In genomic region chr6:168439791-168440491, GRCh38 we compare ENCODE assay signal across 22 cellular contexts. TPM values are rescaled to one million over a fixed set of nuclear protein-coding genes. Genes with fewer than 3 reads are reported as not detected.
DNase-seq lines count a peak whose midpoint lies in the region; ATAC-seq, FAIRE-seq and TF ChIP-seq lines count a peak whose summit lies in the region.
"Had no signal": no experiment of that assay in that cellular context is flagged by ENCODE, and none has a peak within 500 bp of the region (broad histone marks: within the 10 kb centered on the region; RNA-seq: fewer than 3 reads in every experiment).

No MANE protein-coding gene starts in this region.

- no peaks in the 10 kb centered on the region for H3K9me3 ChIP-seq in HUES48 (ENCODE audit: control insufficient read depth, insufficient read depth, low read length)
- no peaks in the 10 kb centered on the region for H3K9me3 ChIP-seq in thoracic aorta
- H3K9me3 ChIP-seq: right lobe of liver had no signal

- H3K27me3 Mint-ChIP-seq in endothelial cell (ENCODE audit: unreplicated experiment) (peaks cover 18% of the 10 kb centered on the region), nephron progenitor cell (ENCODE audit: low read depth, poor library complexity) (peaks cover 91% of the 10 kb centered on the region)
- peaks cover 41% of the 10 kb centered on the region for H3K27me3 Mint-ChIP-seq in activated CD8-positive, alpha-beta T cell treated with anti-CD3 and anti-CD28 coated beads, Interleukin-2, amount 10 ng/mL, durations not matched to agents 7 days and 5 days (ENCODE audit: low read depth)

- no peak overlapping the region for H3K27ac Mint-ChIP-seq in endothelial cell (ENCODE audit: unreplicated experiment)
- no peak overlapping the region for H3K27ac Mint-ChIP-seq in nephron progenitor cell
- H3K27ac Mint-ChIP-seq in activated CD8-positive, alpha-beta T cell treated with anti-CD3 and anti-CD28 coated beads, Interleukin-2, amount 10 ng/mL, durations not matched to agents 7 days and 5 days = no peak overlapping the region
- H3K27ac Mint-ChIP-seq: activated naive CD8-positive, alpha-beta T cell treated with anti-CD3 and anti-CD28 coated beads for 36 hours; activated T-helper 17 cell treated with anti-CD3 and anti-CD28 coated beads, Interleukin-2, amount 50 U/mL, for 72 hours; CD4-positive, alpha-beta T cell; stimulated activated naive CD8-positive, alpha-beta T cell treated with anti-CD3 and anti-CD28 coated beads, Interleukin-15, amount 100 ng/mL, for 72 hours had no signal

- H3K9ac ChIP-seq in HUES48 (ENCODE audit: low read depth, low read length) = no peak overlapping the region

- CTCF ChIA-PET in activated CD8-positive, alpha-beta T cell treated with anti-CD3 and anti-CD28 coated beads, Interleukin-2, amount 10 ng/mL, durations not matched to agents 7 days and 5 days (lab: Charles Lee) = no interaction called here

- POLR2A ChIA-PET in activated CD8-positive, alpha-beta T cell treated with anti-CD3 and anti-CD28 coated beads, Interleukin-2, amount 10 ng/mL, durations not matched to agents 7 days and 5 days (lab: Charles Lee) = no interaction called here

- peak overlapping the region; percentile 65 for H3K4me3 Mint-ChIP-seq in endothelial cell (ENCODE audit: unreplicated experiment)
- peak overlapping the region; percentile 78 for H3K4me3 Mint-ChIP-seq in nephron progenitor cell
- no peak overlapping the region for H3K4me3 Mint-ChIP-seq in activated CD8-positive, alpha-beta T cell treated with anti-CD3 and anti-CD28 coated beads, Interleukin-2, amount 10 ng/mL, durations not matched to agents 7 days and 5 days
- H3K4me3 Mint-ChIP-seq: activated naive CD8-positive, alpha-beta T cell treated with anti-CD3 and anti-CD28 coated beads for 36 hours; activated T-helper 17 cell treated with anti-CD3 and anti-CD28 coated beads, Interleukin-2, amount 50 U/mL, for 72 hours; CD4-positive, alpha-beta T cell; stimulated activated naive CD8-positive, alpha-beta T cell treated with anti-CD3 and anti-CD28 coated beads, Interleukin-15, amount 100 ng/mL, for 72 hours had no signal

- FAIRE-seq in urothelium cell line (lab: Jason Lieb, UNC) = no peak

- DNase-seq in endothelial cell (ENCODE audit: low spot score) (no peak), nephron progenitor cell (no peak), thoracic aorta (ENCODE audit: low spot score) (no peak), NCI-H2107 (lab: John Stamatoyannopoulos, UW) (no peak), urothelium cell line (ENCODE audit: low spot score) (no peak)
- no peak for DNase-seq in activated CD8-positive, alpha-beta T cell treated with anti-CD3 and anti-CD28 coated beads, Interleukin-2, amount 10 ng/mL, durations not matched to agents 7 days and 5 days
- DNase-seq: activated naive CD8-positive, alpha-beta T cell treated with anti-CD3 and anti-CD28 coated beads for 36 hours; CD4-positive, alpha-beta T cell; DMS79; dorsolateral prefrontal cortex; Kasumi-1; NCI-H1105 treated with DMSO at 0.1 percent for 48 hours; NCI-H2081 treated with DMSO at 0.1 percent for 48 hours; NCI-H510A treated with DMSO at 0.1 percent for 48 hours; occipital lobe; right lobe of liver; stimulated activated CD4-positive, alpha-beta T cell treated with anti-CD3 and anti-CD28 coated beads, Interleukin-2, amount 100 ng/mL, for 48 hours; stimulated activated naive CD8-positive, alpha-beta T cell treated with anti-CD3 and anti-CD28 coated beads, Interleukin-15, amount 100 ng/mL, for 72 hours had no signal

- H3K4me1 Mint-ChIP-seq in endothelial cell (ENCODE audit: unreplicated experiment) (peaks cover 12% of the 10 kb centered on the region), nephron progenitor cell (peaks cover 30% of the 10 kb centered on the region)
- H3K4me1 Mint-ChIP-seq in activated CD8-positive, alpha-beta T cell treated with anti-CD3 and anti-CD28 coated beads, Interleukin-2, amount 10 ng/mL, durations not matched to agents 7 days and 5 days (ENCODE audit: low read depth) = no peaks in the 10 kb centered on the region
- H3K4me1 Mint-ChIP-seq: activated naive CD8-positive, alpha-beta T cell treated with anti-CD3 and anti-CD28 coated beads for 36 hours; activated T-helper 17 cell treated with anti-CD3 and anti-CD28 coated beads, Interleukin-2, amount 50 U/mL, for 72 hours had no signal

- H3K4me1 ChIP-seq in HUES48 (ENCODE audit: control insufficient read depth, insufficient read depth, low read length) (peaks cover 45% of the 10 kb centered on the region), thoracic aorta (ENCODE audit: control insufficient read depth in 1 of 2, low read depth in 2 of 2) (peaks cover 0 to 47% of the 10 kb centered on the region in 2 donors)

- H3K4me3 ChIP-seq in HUES48 (ENCODE audit: low read depth, low read length) (peak overlapping the region; percentile 67; the same call in 1 of the 2 replicates), thoracic aorta (peak overlapping the region; percentile 71)

- ATAC-seq in thoracic aorta (ENCODE audit: insufficient number of reproducible peaks, low FRiP score, low read depth) (no peak), GM19397 (IDR thresholded peaks at IDR 0.05; ENCODE audit: unreplicated experiment) (no peak)
- no peak for ATAC-seq in activated CD8-positive, alpha-beta T cell treated with anti-CD3 and anti-CD28 coated beads, Interleukin-2, amount 10 ng/mL, durations not matched to agents 7 days and 5 days
- ATAC-seq: activated T-helper 17 cell treated with anti-CD3 and anti-CD28 coated beads, Interleukin-2, amount 50 U/mL, for 72 hours; stimulated activated naive CD8-positive, alpha-beta T cell treated with anti-CD3 and anti-CD28 coated beads, Interleukin-15, amount 100 ng/mL, for 72 hours had no signal

- no peaks in the 10 kb centered on the region for H3K9me3 Mint-ChIP-seq in endothelial cell (ENCODE audit: unreplicated experiment)
- H3K9me3 Mint-ChIP-seq in nephron progenitor cell = peaks cover 15% of the 10 kb centered on the region
- no peaks in the 10 kb centered on the region for H3K9me3 Mint-ChIP-seq in activated CD8-positive, alpha-beta T cell treated with anti-CD3 and anti-CD28 coated beads, Interleukin-2, amount 10 ng/mL, durations not matched to agents 7 days and 5 days (ENCODE audit: insufficient read depth)
- H3K9me3 Mint-ChIP-seq: activated naive CD8-positive, alpha-beta T cell treated with anti-CD3 and anti-CD28 coated beads for 36 hours; activated T-helper 17 cell treated with anti-CD3 and anti-CD28 coated beads, Interleukin-2, amount 50 U/mL, for 72 hours; CD4-positive, alpha-beta T cell; stimulated activated naive CD8-positive, alpha-beta T cell treated with anti-CD3 and anti-CD28 coated beads, Interleukin-15, amount 100 ng/mL, for 72 hours had no signal

- TF ChIP-seq CTCF in endothelial cell (IDR thresholded peaks at IDR 0.05; ENCODE audit: unreplicated experiment) (no peak), nephron progenitor cell (IDR thresholded peaks at IDR 0.05) (no peak), thoracic aorta (IDR thresholded peaks at IDR 0.05) (no peak)

- H3K27ac ChIP-seq in HUES48 (ENCODE audit: low read depth, low read length) (no peak overlapping the region), thoracic aorta (peak overlapping the region; percentile 85 to 86)
- H3K27ac ChIP-seq: dorsolateral prefrontal cortex, right lobe of liver, RWPE1 had no signal

- H3K27me3 ChIP-seq in HUES48 (ENCODE audit: control insufficient read depth, insufficient read depth, low read length) (peaks cover 50% of the 10 kb centered on the region), thoracic aorta (replicated peaks; ENCODE audit: insufficient read depth) (no peaks in the 10 kb centered on the region)

- H3K36me3 ChIP-seq in HUES48 (ENCODE audit: control insufficient read depth, insufficient read depth, low read length) (no peaks in the 10 kb centered on the region), thoracic aorta (no peaks in the 10 kb centered on the region)
- H3K36me3 ChIP-seq: right lobe of liver had no signal

- peaks cover 4% of the 10 kb centered on the region for H3K36me3 Mint-ChIP-seq in endothelial cell (ENCODE audit: low read depth, unreplicated experiment)
- no peaks in the 10 kb centered on the region for H3K36me3 Mint-ChIP-seq in nephron progenitor cell (ENCODE audit: low read depth)
- no peaks in the 10 kb centered on the region for H3K36me3 Mint-ChIP-seq in activated CD8-positive, alpha-beta T cell treated with anti-CD3 and anti-CD28 coated beads, Interleukin-2, amount 10 ng/mL, durations not matched to agents 7 days and 5 days (ENCODE audit: low read depth)
- H3K36me3 Mint-ChIP-seq: activated naive CD8-positive, alpha-beta T cell treated with anti-CD3 and anti-CD28 coated beads for 36 hours had no signal

RNA-seq across cellular contexts. Expression of gene SMOC2, which starts 1.0 kb away (rescaled TPM):
- not detected for total RNA-seq in endothelial cell (ENCODE audit: unreplicated experiment)
- 100 to 1,000 TPM; 334 to 424 TPM for total RNA-seq in thoracic aorta
- total RNA-seq in activated CD8-positive, alpha-beta T cell treated with anti-CD3 and anti-CD28 coated beads, Interleukin-2, amount 10 ng/mL, durations not matched to agents 7 days and 5 days = not detected
- total RNA-seq: activated naive CD8-positive, alpha-beta T cell treated with anti-CD3 and anti-CD28 coated beads for 36 hours; activated T-helper 17 cell treated with anti-CD3 and anti-CD28 coated beads, Interleukin-2, amount 50 U/mL, for 72 hours; CD4-positive, alpha-beta T cell had no signal

Comparison
In these comparisons a context has a peak if more than half of its experiments do, and no peak if none do; other contexts are left out.
1. RNA of gene SMOC2, which starts 1.0 kb away (total RNA-seq): 334 to 424 TPM in thoracic aorta; not detected in endothelial cell (single experiment) and not detected in activated CD8-positive, alpha-beta T cell treated with anti-CD3 and anti-CD28 coated beads, Interleukin-2, amount 10 ng/mL, durations not matched to agents 7 days and 5 days; every median in the first group is over 100 times any median in the second.